In genomic region chr3:37907906-37908305, GRCh38 we compare ENCODE assay signal across 8 cellular contexts. TPM values are rescaled to one million over a fixed set of nuclear protein-coding genes. Genes with fewer than 3 reads are reported as not detected.
DNase-seq lines count a peak whose midpoint lies in the region; ATAC-seq and TF ChIP-seq lines count a peak whose summit lies in the region.

No MANE protein-coding gene starts in this region.

- H3K36me3 ChIP-seq in DND-41 (ENCODE audit: insufficient read depth, low read length), result no peaks in the 10 kb centered on the region
- H3K36me3 ChIP-seq in effector memory CD4-positive, alpha-beta T cell (ENCODE audit: control insufficient read depth, insufficient read depth, low read length), result no peaks in the 10 kb centered on the region
- no peaks in the 10 kb centered on the region for H3K36me3 ChIP-seq in HAP-1 (replicated peaks)

- peaks cover 31% of the 10 kb centered on the region for H3K79me2 ChIP-seq in DND-41 (ENCODE audit: insufficient read depth, low read length)

- H3K4me3 ChIP-seq in DND-41 (ENCODE audit: low read depth in 1 of 2, low read length in 2 of 2), result no peak overlapping the region
- H3K4me3 ChIP-seq in effector memory CD4-positive, alpha-beta T cell (ENCODE audit: insufficient read depth, low read depth, low read length, poor library complexity, severe bottlenecking), result no peak overlapping the region
- no peak overlapping the region for H3K4me3 ChIP-seq in HAP-1

- peak; percentile 50 for DNase-seq in DND-41
- peak; percentile 45 to 67 for DNase-seq in cerebellar nuclear complex (lab: John Stamatoyannopoulos, UW)
- DNase-seq in effector memory CD4-positive, alpha-beta T cell, result no peak
- DNase-seq in NCI-H69 (lab: John Stamatoyannopoulos, UW), result no peak
- no peak for DNase-seq in A172 (ENCODE audit: low spot score)
- DNase-seq in HAP-1 (ENCODE audit: low spot score in 2 of 2), result no peak

- peaks cover 76% of the 10 kb centered on the region for H4K20me1 ChIP-seq in DND-41 (ENCODE audit: insufficient read depth, low read length)

- peak overlapping the region; percentile 63 for H3K27ac ChIP-seq in DND-41 (ENCODE audit: low read length)
- H3K27ac ChIP-seq in effector memory CD4-positive, alpha-beta T cell (ENCODE audit: insufficient read depth, low read length, poor library complexity, severe bottlenecking), result no peak overlapping the region

- H3K9me3 ChIP-seq in DND-41 (ENCODE audit: insufficient read depth, low read length, severe bottlenecking) (no peaks in the 10 kb centered on the region), HAP-1 (no peaks in the 10 kb centered on the region)
- H3K9me3 ChIP-seq in effector memory CD4-positive, alpha-beta T cell (ENCODE audit: control insufficient read depth, low read length), result no peaks in the 10 kb centered on the region

- H2AFZ ChIP-seq in DND-41 (ENCODE audit: low read depth, low read length), result no peak overlapping the region

- H3K27me3 ChIP-seq in DND-41 (ENCODE audit: insufficient read depth, low read length, poor library complexity) (no peaks in the 10 kb centered on the region), HAP-1 (ENCODE audit: low read depth) (no peaks in the 10 kb centered on the region)
- no peaks in the 10 kb centered on the region for H3K27me3 ChIP-seq in effector memory CD4-positive, alpha-beta T cell (replicated peaks; ENCODE audit: control insufficient read depth, insufficient read depth, low read length, poor library complexity, severe bottlenecking)

- in situ Hi-C loops in HAP-1 (cut with MboI; ENCODE audit: low sequenced_read_pairs), result no loop called here

- H3K9ac ChIP-seq in DND-41 (ENCODE audit: low read depth, low read length), result no peak overlapping the region

- no peak for TF ChIP-seq CTCF in DND-41 (IDR thresholded peaks at IDR 0.05; ENCODE audit: borderline replicate concordance, extremely low read depth, low read length, poor library complexity, severe bottlenecking)

- H3K4me2 ChIP-seq in DND-41 (ENCODE audit: insufficient read depth, low read length), result no peak overlapping the region

- peak; percentile 94 for ATAC-seq in DND-41 (ENCODE audit: insufficient read depth, low read depth)
- peak; percentile 93 for ATAC-seq in GM19467 (IDR thresholded peaks at IDR 0.05; ENCODE audit: unreplicated experiment)
- ATAC-seq in HG03439 (IDR thresholded peaks at IDR 0.05; ENCODE audit: unreplicated experiment), result peak; percentile 97

- peaks cover 24% of the 10 kb centered on the region for H3K4me1 ChIP-seq in DND-41 (ENCODE audit: insufficient read depth, low read length)
- H3K4me1 ChIP-seq in effector memory CD4-positive, alpha-beta T cell (ENCODE audit: control insufficient read depth, insufficient read depth, low read length, poor library complexity, severe bottlenecking), result no peaks in the 10 kb centered on the region
- H3K4me1 ChIP-seq in HAP-1, result peaks cover 4% of the 10 kb centered on the region; the same call in 1 of the 2 replicates

RNA-seq across cellular contexts. Expression of gene CTDSPL, which starts 46.2 kb away (rescaled TPM):
- 26.7 and 32.5 TPM in 2 replicates for total RNA-seq in A172 (2014; rRNA removed; shearing (Covaris generic))

Comparison
In these comparisons a context has a peak if more than half of its experiments do, and no peak if none do; other contexts are left out.
1. DNase-seq: peak in DND-41 (single experiment) and cerebellar nuclear complex (2 of 2); none in effector memory CD4-positive, alpha-beta T cell (0 of 3), NCI-H69 (single experiment), A172 (single experiment) and HAP-1 (0 of 2).
2. Peak in every context shown above with its lines, with median percentiles within 50 percentile points of each other: ATAC-seq.